8 cellular contexts compared by ENCODE assay signal in genomic region chr1:182789138-182790076, GRCh38. TPM values are rescaled to one million over a fixed set of nuclear protein-coding genes. Genes with fewer than 3 reads are reported as not detected.
DNase-seq lines count a peak whose midpoint lies in the region; ATAC-seq, FAIRE-seq and TF ChIP-seq lines count a peak whose summit lies in the region.

A gene with protein sequence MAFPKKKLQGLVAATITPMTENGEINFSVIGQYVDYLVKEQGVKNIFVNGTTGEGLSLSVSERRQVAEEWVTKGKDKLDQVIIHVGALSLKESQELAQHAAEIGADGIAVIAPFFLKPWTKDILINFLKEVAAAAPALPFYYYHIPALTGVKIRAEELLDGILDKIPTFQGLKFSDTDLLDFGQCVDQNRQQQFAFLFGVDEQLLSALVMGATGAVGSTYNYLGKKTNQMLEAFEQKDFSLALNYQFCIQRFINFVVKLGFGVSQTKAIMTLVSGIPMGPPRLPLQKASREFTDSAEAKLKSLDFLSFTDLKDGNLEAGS (plus strand): TSS chr1:182789773. CDS start chr1:182794372, 4,599 bp downstream.

- H3K4me3 Mint-ChIP-seq in IgD-negative memory B cell (peak within 1 kb of the TSS; percentile 93 to 97 (median 96)), nephron (peak within 1 kb of the TSS; percentile 95 to 96 (median 95))
- H3K4me3 Mint-ChIP-seq in stimulated activated naive CD8-positive, alpha-beta T cell treated with anti-CD3 and anti-CD28 coated beads, Interleukin-15, amount 100 ng/mL, for 72 hours, result peak within 1 kb of the TSS; percentile 91 to 97

- H3K36me3 Mint-ChIP-seq in IgD-negative memory B cell (peaks cover 4% of the 10 kb centered on the region), nephron (ENCODE audit: low read depth) (no peaks in the 10 kb centered on the region)

- no peak for FAIRE-seq in RCC 7860 (lab: Jason Lieb, UNC)

- H3K4me3 ChIP-seq in fibroblast of pulmonary artery (replicated peaks; ENCODE audit: low read depth, low read length), result peak within 1 kb of the TSS; percentile 66

- no peak for TF ChIP-seq CTCF in fibroblast of pulmonary artery (IDR thresholded peaks at IDR 0.05; ENCODE audit: low read length, missing control alignments)
- TF ChIP-seq CTCF in nephron (IDR thresholded peaks at IDR 0.05; ENCODE audit: unreplicated experiment in 3 of 3), result no peak

- H3K9me3 Mint-ChIP-seq in IgD-negative memory B cell, result no peaks in the 10 kb centered on the region
- no peaks in the 10 kb centered on the region for H3K9me3 Mint-ChIP-seq in nephron
- H3K9me3 Mint-ChIP-seq in stimulated activated naive CD8-positive, alpha-beta T cell treated with anti-CD3 and anti-CD28 coated beads, Interleukin-15, amount 100 ng/mL, for 72 hours, result no peaks in the 10 kb centered on the region

- DNase-seq in DMS153 treated with DMSO at 0.1 percent for 48 hours (lab: John Stamatoyannopoulos, UW; ENCODE audit: unreplicated experiment) (peak; percentile 87), RCC 7860 (ENCODE audit: low spot score) (peak; percentile 26), fibroblast of pulmonary artery (ENCODE audit: low read depth) (peak; percentile 81)
- peak; percentile 70 to 80 for DNase-seq in activated T-helper 1 cell treated with anti-CD3 and anti-CD28 coated beads, Interleukin-2, amount 50 U/mL, for 16 hours (ENCODE audit: low read depth in 1 of 2, low spot score in 1 of 2)
- DNase-seq in stimulated activated naive CD8-positive, alpha-beta T cell treated with anti-CD3 and anti-CD28 coated beads, Interleukin-15, amount 100 ng/mL, for 72 hours, result peak; percentile 85

- peaks cover 7 to 10% (median 10%) of the 10 kb centered on the region in 3 donors for H3K4me1 Mint-ChIP-seq in IgD-negative memory B cell
- H3K4me1 Mint-ChIP-seq in nephron, result peaks cover 4% of the 10 kb centered on the region
- H3K4me1 Mint-ChIP-seq in stimulated activated naive CD8-positive, alpha-beta T cell treated with anti-CD3 and anti-CD28 coated beads, Interleukin-15, amount 100 ng/mL, for 72 hours, result peaks cover 26% of the 10 kb centered on the region

- peak; percentile 95 for ATAC-seq in GM21529 (IDR thresholded peaks at IDR 0.05; ENCODE audit: unreplicated experiment)
- ATAC-seq in stimulated activated naive CD8-positive, alpha-beta T cell treated with anti-CD3 and anti-CD28 coated beads, Interleukin-15, amount 100 ng/mL, for 72 hours, result peak; percentile 95

- H3K27ac Mint-ChIP-seq in IgD-negative memory B cell, result peak within 1 kb of the TSS in 2 of 3 donors; percentile 83 to 90
- peak within 1 kb of the TSS in 1 of 3 experiments; percentile 49 for H3K27ac Mint-ChIP-seq in nephron
- peak within 1 kb of the TSS; percentile 73 to 94 for H3K27ac Mint-ChIP-seq in stimulated activated naive CD8-positive, alpha-beta T cell treated with anti-CD3 and anti-CD28 coated beads, Interleukin-15, amount 100 ng/mL, for 72 hours

- H3K27me3 Mint-ChIP-seq in IgD-negative memory B cell, result no peaks in the 10 kb centered on the region
- peaks cover 41% of the 10 kb centered on the region for H3K27me3 Mint-ChIP-seq in nephron (ENCODE audit: low read depth)
- peaks cover 30% of the 10 kb centered on the region for H3K27me3 Mint-ChIP-seq in stimulated activated naive CD8-positive, alpha-beta T cell treated with anti-CD3 and anti-CD28 coated beads, Interleukin-15, amount 100 ng/mL, for 72 hours

RNA-seq across cellular contexts. Expression of the gene that starts here (rescaled TPM):
- 4.8 TPM for polyA plus RNA-seq in IgD-negative memory B cell

Comparison
In these comparisons a context has a peak if more than half of its experiments do, and no peak if none do; other contexts are left out.
1. Peak in every context shown above with its lines: DNase-seq, ATAC-seq and H3K4me3 ChIP-seq.
2. DNase-seq: peak in every context shown above with its lines; median percentile 87 in DMS153 treated with DMSO at 0.1 percent for 48 hours; 85 in stimulated activated naive CD8-positive, alpha-beta T cell treated with anti-CD3 and anti-CD28 coated beads, Interleukin-15, amount 100 ng/mL, for 72 hours; 81 in fibroblast of pulmonary artery; 75 in activated T-helper 1 cell treated with anti-CD3 and anti-CD28 coated beads, Interleukin-2, amount 50 U/mL, for 16 hours; 26 in RCC 7860.